ENCODE assay signal across 30 cellular contexts in the genomic region with DNA sequence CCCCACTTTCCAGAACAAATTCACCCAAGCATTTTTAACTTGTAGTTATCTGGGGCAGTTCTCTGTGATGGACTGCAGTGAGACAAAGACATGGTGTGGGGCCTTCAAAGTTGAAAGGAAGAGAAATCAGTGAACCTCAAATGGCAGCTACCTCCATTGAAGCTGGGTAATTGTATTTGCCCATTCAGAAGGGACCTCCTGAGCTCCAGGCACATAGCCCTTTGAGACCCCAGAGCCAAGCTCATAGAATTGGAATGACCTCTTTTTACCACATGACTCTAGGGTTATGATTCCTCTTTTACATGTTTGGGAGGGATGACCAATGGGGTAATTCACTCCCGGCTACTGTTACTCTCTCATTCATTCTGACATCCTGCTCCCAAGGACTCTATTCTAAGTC.
"Had no signal": no experiment of that assay in that cellular context is flagged by ENCODE, and none has a peak within 500 bp of the region (broad histone marks: within the 10 kb centered on the region; RNA-seq: fewer than 3 reads in every experiment).

No MANE protein-coding gene starts in this region.

- H3K4me3 Mint-ChIP-seq: immature natural killer cell; naive B cell; natural killer cell; nephron progenitor cell; stimulated activated naive B cell treated with anti-CD40 and anti-IgM and Interleukin-4, amounts not matched to agents 10 μg/mL and 1 μg/mL and 100 μg/mL, for 72 hours had no signal

- DNase-seq: hypothalamus; immature natural killer cell; kidney; left colon; left lung; lower lobe of right lung; mammary epithelial cell; mesenchymal stem cell; naive B cell; natural killer cell; nephron progenitor cell; occipital lobe; psoas muscle; stimulated activated CD4-positive, alpha-beta T cell treated with anti-CD3 and anti-CD28 coated beads, Interleukin-12 subunit alpha, Interleukin-12 subunit beta, amount 100 ng/mL, for 4 hours; stimulated activated CD4-positive, alpha-beta T cell treated with anti-CD3 and anti-CD28 coated beads, Interleukin-15, amount 100 ng/mL, for 24 hours; stimulated activated CD4-positive, alpha-beta T cell treated with anti-CD3 and anti-CD28 coated beads, Interleukin-2, amount 100 ng/mL, for 24 hours; stimulated activated CD4-positive, alpha-beta T cell treated with anti-CD3 and anti-CD28 coated beads, Interleukin-4, amount 100 ng/mL, for 1 hour; stimulated activated naive B cell treated with anti-CD40 and anti-IgM and Interleukin-4, amounts not matched to agents 10 μg/mL and 1 μg/mL and 100 μg/mL, for 72 hours; stimulated activated naive CD8-positive, alpha-beta T cell treated with anti-CD3 and anti-CD28 coated beads, Interleukin-15, Interleukin-2, amounts not matched to agents 100 U/mL and 50 U/mL, for 24 hours; stomach; testis; thyroid gland; transverse colon; upper lobe of left lung had no signal

- H3K27ac Mint-ChIP-seq: immature natural killer cell; naive B cell; natural killer cell; nephron progenitor cell; stimulated activated naive B cell treated with anti-CD40 and anti-IgM and Interleukin-4, amounts not matched to agents 10 μg/mL and 1 μg/mL and 100 μg/mL, for 72 hours had no signal

- H3K27me3 Mint-ChIP-seq: naive B cell; stimulated activated naive B cell treated with anti-CD40 and anti-IgM and Interleukin-4, amounts not matched to agents 10 μg/mL and 1 μg/mL and 100 μg/mL, for 72 hours had no signal

- H3K27me3 ChIP-seq: left lung, neutrophil, right atrium auricular region, stomach, testis, thyroid gland, transverse colon, upper lobe of left lung, vagina had no signal

- H3K4me3 ChIP-seq: left lung, lower lobe of right lung, psoas muscle, right atrium auricular region, skin epidermis, stomach, testis, thyroid gland, transverse colon, upper lobe of left lung, vagina had no signal

- H3K9ac ChIP-seq: parathyroid adenoma had no signal

- H3K36me3 Mint-ChIP-seq: immature natural killer cell; naive B cell; natural killer cell; stimulated activated naive B cell treated with anti-CD40 and anti-IgM and Interleukin-4, amounts not matched to agents 10 μg/mL and 1 μg/mL and 100 μg/mL, for 72 hours had no signal

- H3K4me1 ChIP-seq: left lung, lower lobe of right lung, parathyroid adenoma, psoas muscle, right atrium auricular region, stomach, testis, thyroid gland, transverse colon, upper lobe of left lung, vagina had no signal

- H2AFZ ChIP-seq: parathyroid adenoma had no signal

- H3K36me3 ChIP-seq: left lung, lower lobe of right lung, neutrophil, right atrium auricular region, stomach, thyroid gland, transverse colon, upper lobe of left lung, vagina had no signal

- H3K9me3 ChIP-seq: left lung, lower lobe of right lung, neutrophil, psoas muscle, right atrium auricular region, stomach, testis, thyroid gland, transverse colon, upper lobe of left lung, vagina had no signal

- H3K27ac ChIP-seq: left lung, lower lobe of right lung, neutrophil, parathyroid adenoma, psoas muscle, right atrium auricular region, skin epidermis, stomach, testis, thyroid gland, transverse colon, upper lobe of left lung, vagina had no signal

- ATAC-seq: left colon; left lung; lower lobe of right lung; natural killer cell; psoas muscle; sciatic nerve; stimulated activated naive B cell treated with anti-CD40 and anti-IgM and Interleukin-4, amounts not matched to agents 10 μg/mL and 1 μg/mL and 100 μg/mL, for 72 hours; stimulated activated naive CD8-positive, alpha-beta T cell treated with anti-CD3 and anti-CD28 coated beads, Interleukin-15, Interleukin-2, amounts not matched to agents 100 U/mL and 50 U/mL, for 24 hours had no signal

- H3K79me2 ChIP-seq: parathyroid adenoma had no signal

- H3K9me3 Mint-ChIP-seq: nephron progenitor cell; stimulated activated naive B cell treated with anti-CD40 and anti-IgM and Interleukin-4, amounts not matched to agents 10 μg/mL and 1 μg/mL and 100 μg/mL, for 72 hours had no signal

- H3K4me1 Mint-ChIP-seq: immature natural killer cell; naive B cell; natural killer cell; nephron progenitor cell; stimulated activated naive B cell treated with anti-CD40 and anti-IgM and Interleukin-4, amounts not matched to agents 10 μg/mL and 1 μg/mL and 100 μg/mL, for 72 hours had no signal
